In genomic region chr2:108637304-108637669, GRCh38 we compare ENCODE assay signal across 8 cellular contexts.
DNase-seq lines count a peak whose midpoint lies in the region; ATAC-seq and TF ChIP-seq lines count a peak whose summit lies in the region.

No MANE protein-coding gene starts in this region.

- no peak for TF ChIP-seq CTCF in osteoblast (IDR thresholded peaks at IDR 0.05; ENCODE audit: extremely low read depth, low read depth, low read length)
- no peak for TF ChIP-seq CTCF in RWPE1 (conservative IDR thresholded peaks at IDR 0.05; ENCODE audit: low read depth)

- H3K4me1 ChIP-seq in osteoblast (ENCODE audit: insufficient read depth, low read length): peaks cover 54% of the 10 kb centered on the region

- DNase-seq in MV-4-11 (lab: John Stamatoyannopoulos, UW): peak; percentile 36
- peak; percentile 91 for DNase-seq in osteoblast (ENCODE audit: insufficient read length, low spot score, missing footprints)
- DNase-seq in RWPE1 (ENCODE audit: low spot score): no peak
- DNase-seq in activated CD4-positive, alpha-beta T cell treated with anti-CD3 and anti-CD28 coated beads, Interleukin-2, amount 50 U/mL, for 48 hours: no peak
- DNase-seq in stimulated activated CD4-positive, alpha-beta T cell treated with anti-CD3 and anti-CD28 coated beads, Interleukin-15, amount 100 ng/mL, for 24 hours: no peak
- DNase-seq in NCI-H2196 (lab: John Stamatoyannopoulos, UW; ENCODE audit: unreplicated experiment): no peak

- ATAC-seq in GM18870 (IDR thresholded peaks at IDR 0.05; ENCODE audit: unreplicated experiment): peak; percentile 59
- ATAC-seq in esophagus mucosa: peak; percentile 35

- no peaks in the 10 kb centered on the region for H3K27me3 ChIP-seq in osteoblast (ENCODE audit: insufficient read depth, low read length)

- no peaks in the 10 kb centered on the region for H3K36me3 ChIP-seq in osteoblast (ENCODE audit: insufficient read depth, low read length)

- H4K20me1 ChIP-seq in osteoblast (ENCODE audit: insufficient read depth, low read length): peaks cover 4% of the 10 kb centered on the region

- POLR2A ChIA-PET in RWPE1 (lab: Yijun Ruan, JAX; ENCODE audit: low non-redundant PET): no interaction called here

- H3K9me3 ChIP-seq in osteoblast (ENCODE audit: low read depth, low read length): no peaks in the 10 kb centered on the region

- H3K4me3 ChIP-seq in osteoblast (ENCODE audit: insufficient read depth, low read length): no peak overlapping the region

- CTCF ChIA-PET in RWPE1 (lab: Yijun Ruan, JAX): interaction anchor here (0.5 to 2.1 kb wide), 12 partner anchors 12 to 417 kb away, joined by 3 to 38 read pairs (median 4); no protein-coding TSS in a partner anchor

- peak overlapping the region; percentile 99 for H3K27ac ChIP-seq in osteoblast (ENCODE audit: low read depth, low read length)
- H3K27ac ChIP-seq in RWPE1: no peak overlapping the region

- H2AFZ ChIP-seq in osteoblast (ENCODE audit: low read length): no peak overlapping the region

- peak overlapping the region; percentile 62 for H3K4me2 ChIP-seq in osteoblast (ENCODE audit: insufficient read depth, low read length)

- peaks cover 66% of the 10 kb centered on the region for H3K79me2 ChIP-seq in osteoblast (ENCODE audit: insufficient read depth, low read length)

Comparison
In these comparisons a context has a peak if more than half of its experiments do, and no peak if none do; other contexts are left out.
1. DNase-seq: peak in MV-4-11 (single experiment) and osteoblast (single experiment); none in RWPE1 (single experiment), activated CD4-positive, alpha-beta T cell treated with anti-CD3 and anti-CD28 coated beads, Interleukin-2, amount 50 U/mL, for 48 hours (0 of 2), stimulated activated CD4-positive, alpha-beta T cell treated with anti-CD3 and anti-CD28 coated beads, Interleukin-15, amount 100 ng/mL, for 24 hours (single experiment) and NCI-H2196 (single experiment).